In the genomic region with DNA sequence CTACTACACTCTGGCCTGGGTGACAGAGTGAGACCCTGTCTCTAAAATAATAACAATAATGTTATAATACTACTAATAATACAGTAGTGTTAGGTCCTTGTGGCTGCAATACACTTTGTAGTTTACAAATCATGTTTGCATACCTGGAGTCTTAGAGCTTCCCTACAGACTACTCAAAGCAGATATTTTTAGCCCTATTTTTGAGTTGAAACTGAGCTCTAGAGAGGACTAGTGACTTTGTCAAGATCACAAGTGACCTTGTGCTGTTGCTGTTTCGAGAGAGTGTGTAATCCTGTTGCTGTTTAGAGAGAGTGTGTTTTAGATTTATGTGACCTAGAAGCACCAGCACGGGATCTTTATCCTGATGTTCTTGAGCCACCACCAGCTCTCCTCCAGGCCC, we compare ENCODE assay signal across 22 cellular contexts.
DNase-seq lines count a peak whose midpoint lies in the region; ATAC-seq and TF ChIP-seq lines count a peak whose summit lies in the region.
"Had no signal": no experiment of that assay in that cellular context is flagged by ENCODE, and none has a peak within 500 bp of the region (broad histone marks: within the 10 kb centered on the region; RNA-seq: fewer than 3 reads in every experiment).

No MANE protein-coding gene starts in this region.

- no peaks in the 10 kb centered on the region for H3K27me3 Mint-ChIP-seq in Caco-2 (ENCODE audit: insufficient read depth, unreplicated experiment)

- no peaks in the 10 kb centered on the region for H3K79me2 ChIP-seq in smooth muscle cell (ENCODE audit: low read depth)

- H3K4me3 ChIP-seq in Caco-2 (ENCODE audit: low read depth, low read length) (no peak overlapping the region), SK-N-MC (no peak overlapping the region), left lung (no peak overlapping the region), smooth muscle cell (no peak overlapping the region)

- no peak for DNase-seq in Caco-2
- DNase-seq in SK-N-MC (ENCODE audit: low read depth, low spot score) = no peak
- no peak for DNase-seq in left lung
- no peak for DNase-seq in smooth muscle cell (lab: John Stamatoyannopoulos, UW; ENCODE audit: unreplicated experiment)
- DNase-seq in SIG-M5 treated with dmso at 0.1 percent for 504 hours (lab: John Stamatoyannopoulos, UW; ENCODE audit: unreplicated experiment) = no peak
- no peak for DNase-seq in NCI-H748 (lab: John Stamatoyannopoulos, UW; ENCODE audit: unreplicated experiment)
- no peak for DNase-seq in midbrain (lab: John Stamatoyannopoulos, UW)
- DNase-seq: ACHN; activated CD4-positive, alpha-beta T cell treated with anti-CD3 and anti-CD28 coated beads, Interleukin-2, amount 10 ng/mL, durations not matched to agents 7 days and 5 days; activated naive CD4-positive, alpha-beta T cell; activated T-cell treated with anti-CD3 and anti-CD28 coated beads, Interleukin-2, amount 50 U/mL, for 4 hours; DMS53; effector CD4-positive, alpha-beta T cell; kidney glomerular epithelial cell; NCI-H1105; NCI-H187 treated with DMSO at 0.1 percent for 48 hours; NCI-H524; NK-92 treated with Interleukin-12 subunit alpha and Interleukin-12 subunit beta, amount 100 ng/mL, for 24 hours; SHP77; stimulated activated CD4-positive, alpha-beta T cell treated with anti-CD3 and anti-CD28 coated beads, Interleukin-2, amount 100 ng/mL, for 48 hours had no signal

- BruUV-seq in Caco-2 (replicated peaks; lab: Mats Ljungman, UMichigan) = no TSS peak

- CTCF ChIA-PET in Caco-2 (lab: Charles Lee) = interaction anchor here (1.3 to 1.8 kb wide), 2 partner anchors 82 to 210 kb away, joined by 3 to 6 read pairs; no protein-coding TSS in a partner anchor

- H3K4me3 Mint-ChIP-seq in Caco-2 (ENCODE audit: unreplicated experiment) = no peak overlapping the region
- H3K4me3 Mint-ChIP-seq: activated CD4-positive, alpha-beta T cell treated with anti-CD3 and anti-CD28 coated beads, Interleukin-2, amount 10 ng/mL, durations not matched to agents 7 days and 5 days; activated T-cell treated with anti-CD3 and anti-CD28 coated beads, Interleukin-2, amount 50 U/mL, for 4 hours; IgD-negative memory B cell had no signal

- peak overlapping the region; percentile 39; the same call in 1 of the 2 replicates for H3K27ac ChIP-seq in SK-N-MC
- H3K27ac ChIP-seq in left lung = no peak overlapping the region
- H3K27ac ChIP-seq in smooth muscle cell (ENCODE audit: low read depth) = no peak overlapping the region

- peak; percentile 68 for ATAC-seq in left lung
- ATAC-seq: activated T-cell treated with anti-CD3 and anti-CD28 coated beads, Interleukin-2, amount 50 U/mL, for 4 hours had no signal

- H3K4me1 Mint-ChIP-seq in Caco-2 (ENCODE audit: low read depth, unreplicated experiment) = peaks cover 46% of the 10 kb centered on the region

- TF ChIP-seq CTCF in Caco-2 (IDR thresholded peaks at IDR 0.05; ENCODE audit: insufficient read depth in 1 of 2, low read depth in 1 of 2, low read length in 1 of 2, severe bottlenecking in 1 of 2, unreplicated experiment in 1 of 2) = no peak
- no peak for TF ChIP-seq CTCF in left lung (IDR thresholded peaks at IDR 0.05)
- TF ChIP-seq CTCF in smooth muscle cell (IDR thresholded peaks at IDR 0.05; ENCODE audit: borderline replicate concordance, insufficient read depth, poor library complexity, severe bottlenecking) = no peak

- POLR2A ChIA-PET in Caco-2 (lab: Charles Lee) = interaction anchor here (1.7 to 2.1 kb wide), 2 partner anchors 23 to 109 kb away, joined by 11 to 12 read pairs; a partner anchor contains a TSS

- no peaks in the 10 kb centered on the region for H4K20me1 ChIP-seq in smooth muscle cell (ENCODE audit: low read depth)

- H3K9ac ChIP-seq in SK-N-MC (ENCODE audit: insufficient read length) = no peak overlapping the region
- H3K9ac ChIP-seq in smooth muscle cell (ENCODE audit: low read depth) = no peak overlapping the region

- WGBS in smooth muscle cell (ENCODE audit: low lambda C conversion rate) = 49% methylated on average over 2 of the region's 2 CpGs

- H3K9me3 Mint-ChIP-seq in Caco-2 (ENCODE audit: unreplicated experiment) = no peaks in the 10 kb centered on the region
- H3K9me3 Mint-ChIP-seq: activated T-cell treated with anti-CD3 and anti-CD28 coated beads, Interleukin-2, amount 50 U/mL, for 4 hours had no signal

- H3K36me3 Mint-ChIP-seq in Caco-2 (ENCODE audit: insufficient read depth, unreplicated experiment) = peaks cover 11% of the 10 kb centered on the region

- H3K36me3 ChIP-seq in Caco-2 (ENCODE audit: control insufficient read depth, insufficient read depth, low read length) = no peaks in the 10 kb centered on the region; the same call in 1 of the 2 replicates
- no peaks in the 10 kb centered on the region for H3K36me3 ChIP-seq in SK-N-MC (ENCODE audit: insufficient read depth, low read length)
- no peaks in the 10 kb centered on the region for H3K36me3 ChIP-seq in left lung
- no peaks in the 10 kb centered on the region for H3K36me3 ChIP-seq in smooth muscle cell (ENCODE audit: low read depth)
- H3K36me3 ChIP-seq: BE2C had no signal

- peak overlapping the region; percentile 99 for H3K27ac Mint-ChIP-seq in Caco-2 (ENCODE audit: unreplicated experiment)
- H3K27ac Mint-ChIP-seq: activated CD4-positive, alpha-beta T cell treated with anti-CD3 and anti-CD28 coated beads, Interleukin-2, amount 10 ng/mL, durations not matched to agents 7 days and 5 days; IgD-negative memory B cell had no signal

- peaks cover 68% of the 10 kb centered on the region for H3K4me1 ChIP-seq in Caco-2
- H3K4me1 ChIP-seq in left lung = no peaks in the 10 kb centered on the region
- H3K4me1 ChIP-seq in smooth muscle cell (ENCODE audit: low read depth) = peaks cover 28% of the 10 kb centered on the region
- H3K4me1 ChIP-seq: BE2C had no signal

- H3K9me3 ChIP-seq in Caco-2 = no peaks in the 10 kb centered on the region; the same call in 1 of the 2 replicates
- H3K9me3 ChIP-seq in SK-N-MC (ENCODE audit: low read depth, low read length) = no peaks in the 10 kb centered on the region
- no peaks in the 10 kb centered on the region for H3K9me3 ChIP-seq in left lung
- no peaks in the 10 kb centered on the region for H3K9me3 ChIP-seq in smooth muscle cell (replicated peaks; ENCODE audit: low read depth)
- H3K9me3 ChIP-seq: BE2C had no signal

- H3K27me3 ChIP-seq in Caco-2 (replicated peaks; ENCODE audit: control insufficient read depth, insufficient read depth, low read length) (no peaks in the 10 kb centered on the region), left lung (no peaks in the 10 kb centered on the region), smooth muscle cell (ENCODE audit: low read depth) (no peaks in the 10 kb centered on the region)
- H3K27me3 ChIP-seq: BE2C had no signal

- H3K4me2 ChIP-seq in smooth muscle cell = no peak overlapping the region

- peak overlapping the region; percentile 68 for H2AFZ ChIP-seq in smooth muscle cell (ENCODE audit: low read depth)

- intact Hi-C loops in Caco-2 (cut with micrococcal nuclease; ENCODE audit: unreplicated experiment) (loop anchor here (5.0 kb wide), 1 partner anchor 83 kb away; no protein-coding TSS in a partner anchor), left lung (cut with DNase I) (no loop called here)

- peaks cover 6% of the 10 kb centered on the region for H3F3A ChIP-seq in smooth muscle cell (ENCODE audit: low read depth)
